In the genomic region with DNA sequence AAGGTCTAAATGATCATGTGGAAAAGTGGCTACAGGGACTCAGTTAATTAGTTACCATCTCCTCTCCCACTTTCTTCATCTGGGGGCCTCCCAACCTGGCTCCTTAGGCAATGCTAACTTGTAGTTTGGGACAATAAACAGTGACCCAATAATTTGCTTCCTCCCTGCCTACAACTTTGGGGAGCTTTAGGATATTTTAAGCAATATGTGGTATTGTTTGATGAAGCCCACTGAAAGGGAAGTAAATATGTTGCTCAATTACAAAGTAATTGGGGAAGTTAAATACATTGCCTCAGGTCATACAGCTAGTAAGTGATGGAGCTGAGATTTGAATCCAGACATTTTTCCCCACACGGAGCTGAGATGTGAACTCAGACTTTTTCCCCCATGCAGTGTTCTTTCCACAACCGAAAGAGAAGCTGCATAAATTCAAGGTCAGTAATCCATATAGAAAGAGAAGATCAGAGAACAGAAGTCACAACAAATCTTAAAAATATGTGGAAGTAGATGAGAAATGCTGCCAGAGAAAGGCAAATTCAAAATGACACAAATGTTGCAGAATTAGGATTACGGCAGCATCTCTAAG, we compare ENCODE assay signal across 22 cellular contexts.
"Had no signal": no experiment of that assay in that cellular context is flagged by ENCODE, and none has a peak within 500 bp of the region (broad histone marks: within the 10 kb centered on the region; RNA-seq: fewer than 3 reads in every experiment).

No MANE protein-coding gene starts in this region.

- DNase-seq: activated B cell treated with CpG ODN at 0.5 μM for 24 hours; activated CD4-positive, alpha-beta T cell treated with anti-CD3 and anti-CD28 coated beads for 48 hours; activated CD8-positive, alpha-beta memory T cell treated with anti-CD3 and anti-CD28 coated beads, Interleukin-2, amount 50 U/mL, for 4 hours; activated CD8-positive, alpha-beta T cell treated with anti-CD3 and anti-CD28 coated beads, Interleukin-2, amount 10 ng/mL, durations not matched to agents 7 days and 5 days; activated effector memory CD4-positive, alpha-beta T cell treated with anti-CD3 and anti-CD28 coated beads, Interleukin-2, amount 50 U/mL, for 16 hours; activated T-cell treated with anti-CD3 and anti-CD28 coated beads, Interleukin-2, amount 50 U/mL, for 48 hours; left ventricle myocardium superior; mesendoderm; nucleus accumbens; right cardiac atrium; stimulated activated CD4-positive, alpha-beta T cell treated with anti-CD3 and anti-CD28 coated beads, Interleukin-4, amount 100 ng/mL, for 4 hours; stimulated activated CD8-positive, alpha-beta memory T cell treated with anti-CD3 and anti-CD28 coated beads, Interleukin-4, amount 100 ng/mL, for 48 hours; stimulated activated naive CD4-positive, alpha-beta T cell treated with Interleukin-2 at 50 U/mL for 16 hours; T-helper 2 cell; transverse colon had no signal

- H3K27ac Mint-ChIP-seq: activated B cell treated with CpG ODN at 0.5 μM for 24 hours; activated CD8-positive, alpha-beta T cell treated with anti-CD3 and anti-CD28 coated beads, Interleukin-2, amount 10 ng/mL, durations not matched to agents 7 days and 5 days; activated naive CD4-positive, alpha-beta T cell treated with anti-CD3 and anti-CD28 coated beads, Interleukin-2, amount 50 U/mL, for 24 hours; natural killer cell treated with Interleukin-12 subunit alpha and Interleukin-12 subunit beta and Interleukin-15 and Interleukin-18, amount 100 ng/mL, for 72 hours; progenitor cell of endocrine pancreas had no signal

- H3K27ac ChIP-seq: cardiac muscle cell, hepatocyte, skin epidermis, transverse colon had no signal

- H3K27me3 Mint-ChIP-seq: activated B cell treated with CpG ODN at 0.5 μM for 24 hours; activated naive CD4-positive, alpha-beta T cell treated with anti-CD3 and anti-CD28 coated beads, Interleukin-2, amount 50 U/mL, for 24 hours; progenitor cell of endocrine pancreas had no signal

- H3K4me3 Mint-ChIP-seq: activated B cell treated with CpG ODN at 0.5 μM for 24 hours; activated CD8-positive, alpha-beta T cell treated with anti-CD3 and anti-CD28 coated beads, Interleukin-2, amount 10 ng/mL, durations not matched to agents 7 days and 5 days; activated naive CD4-positive, alpha-beta T cell treated with anti-CD3 and anti-CD28 coated beads, Interleukin-2, amount 50 U/mL, for 24 hours; natural killer cell treated with Interleukin-12 subunit alpha and Interleukin-12 subunit beta and Interleukin-15 and Interleukin-18, amount 100 ng/mL, for 72 hours had no signal

- ATAC-seq: activated CD8-positive, alpha-beta T cell treated with anti-CD3 and anti-CD28 coated beads, Interleukin-2, amount 10 ng/mL, durations not matched to agents 7 days and 5 days; esophagus mucosa; left ventricle myocardium superior; natural killer cell treated with Interleukin-12 subunit alpha and Interleukin-12 subunit beta and Interleukin-15 and Interleukin-18, amount 100 ng/mL, for 72 hours; right cardiac atrium had no signal

- H3K4me1 Mint-ChIP-seq: activated naive CD4-positive, alpha-beta T cell treated with anti-CD3 and anti-CD28 coated beads, Interleukin-2, amount 50 U/mL, for 24 hours had no signal
